2 cellular contexts compared by ENCODE assay signal in genomic region chr7:150524018-150524417, GRCh38.
TF ChIP-seq lines count a peak whose summit lies in the region.

No MANE protein-coding gene starts in this region.

TF ChIP-seq in HepG2, 621 proteins besides CTCF, POLR2A, EP300 and RAD21 (continues in another document):
- TF ChIP-seq ZNF142 (CRISPR knock-in tag; IDR thresholded peaks at IDR 0.05) = no peak
- no peak for TF ChIP-seq ZNF276 (CRISPR knock-in tag; IDR thresholded peaks at IDR 0.05; ENCODE audit: low read depth)
- no peak for TF ChIP-seq RCOR2 (CRISPR knock-in tag; IDR thresholded peaks at IDR 0.05)
- TF ChIP-seq SALL1 (CRISPR knock-in tag; IDR thresholded peaks at IDR 0.05) = no peak
- no peak for TF ChIP-seq TAF15 (IDR thresholded peaks at IDR 0.05; ENCODE audit: low read depth, low read length, poor library complexity, severe bottlenecking)
- no peak for TF ChIP-seq ZNF562 (CRISPR knock-in tag; IDR thresholded peaks at IDR 0.05; ENCODE audit: borderline replicate concordance)
- TF ChIP-seq MAFK (conservative IDR thresholded peaks at IDR 0.05 in 1 of 2, IDR thresholded peaks at IDR 0.05 in 1 of 2; ENCODE audit: low read length in 2 of 2) = peak; percentile 38 to 68
- no peak for TF ChIP-seq ATF7 (IDR thresholded peaks at IDR 0.05)
- TF ChIP-seq ATF7 (CRISPR knock-in tag; IDR thresholded peaks at IDR 0.05) = no peak
- no peak for TF ChIP-seq ZNF564 (CRISPR knock-in tag; IDR thresholded peaks at IDR 0.05)
- TF ChIP-seq, protein P1, sequence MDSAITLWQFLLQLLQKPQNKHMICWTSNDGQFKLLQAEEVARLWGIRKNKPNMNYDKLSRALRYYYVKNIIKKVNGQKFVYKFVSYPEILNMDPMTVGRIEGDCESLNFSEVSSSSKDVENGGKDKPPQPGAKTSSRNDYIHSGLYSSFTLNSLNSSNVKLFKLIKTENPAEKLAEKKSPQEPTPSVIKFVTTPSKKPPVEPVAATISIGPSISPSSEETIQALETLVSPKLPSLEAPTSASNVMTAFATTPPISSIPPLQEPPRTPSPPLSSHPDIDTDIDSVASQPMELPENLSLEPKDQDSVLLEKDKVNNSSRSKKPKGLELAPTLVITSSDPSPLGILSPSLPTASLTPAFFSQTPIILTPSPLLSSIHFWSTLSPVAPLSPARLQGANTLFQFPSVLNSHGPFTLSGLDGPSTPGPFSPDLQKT (CRISPR knock-in tag; IDR thresholded peaks at IDR 0.05; ENCODE audit: borderline replicate concordance) = no peak
- TF ChIP-seq EEA1 (CRISPR knock-in tag; IDR thresholded peaks at IDR 0.05; ENCODE audit: borderline replicate concordance) = no peak
- TF ChIP-seq RFX3 (CRISPR knock-in tag; IDR thresholded peaks at IDR 0.05) = no peak
- peak; percentile 50 for TF ChIP-seq HNF4A (CRISPR knock-in tag; IDR thresholded peaks at IDR 0.05)
- no peak for TF ChIP-seq E2F5 (CRISPR knock-in tag; conservative IDR thresholded peaks at IDR 0.05)
- no peak for TF ChIP-seq NBN (conservative IDR thresholded peaks at IDR 0.05)
- TF ChIP-seq MYNN (CRISPR knock-in tag; IDR thresholded peaks at IDR 0.05; ENCODE audit: low read depth) = no peak

TF ChIP-seq in GM12878, 131 proteins besides CTCF, POLR2A, EP300 and RAD21:
- TF ChIP-seq ZNF217 (IDR thresholded peaks at IDR 0.05) (no peak), CBFB (IDR thresholded peaks at IDR 0.05; ENCODE audit: low read depth) (no peak), NR2C1 (IDR thresholded peaks at IDR 0.05) (no peak), KLF5 (IDR thresholded peaks at IDR 0.05; ENCODE audit: partially characterized antibody) (no peak), HSF1 (IDR thresholded peaks at IDR 0.05; ENCODE audit: low read depth, low read length) (no peak), IKZF2 (IDR thresholded peaks at IDR 0.05) (no peak), RAD51 (IDR thresholded peaks at IDR 0.05) (no peak), BCL11A (IDR thresholded peaks at IDR 0.05; ENCODE audit: low read depth, low read length) (no peak), NR2F1 (conservative IDR thresholded peaks at IDR 0.05) (no peak)
